In the genomic region with DNA sequence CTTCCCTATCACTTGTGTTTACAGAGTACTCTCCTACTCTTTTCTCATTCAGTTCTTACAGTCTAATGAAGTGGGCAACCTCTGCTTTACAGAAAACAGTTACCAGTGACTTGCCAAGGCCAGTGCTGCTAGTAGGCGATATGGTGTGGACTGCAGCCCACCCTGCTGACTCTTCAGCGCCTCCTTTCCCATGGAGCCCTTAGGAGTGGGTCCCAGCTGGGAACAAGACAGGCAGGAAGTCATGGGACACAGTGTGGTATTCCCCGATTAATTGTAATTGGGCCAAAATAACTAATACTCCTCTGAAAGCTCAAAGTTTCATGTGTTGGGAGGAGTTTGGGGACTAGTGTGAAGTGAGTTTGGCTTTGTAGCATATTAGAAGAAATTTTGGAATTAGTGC, we compare ENCODE assay signal across 10 cellular contexts.
DNase-seq lines count a peak whose midpoint lies in the region; ATAC-seq and TF ChIP-seq lines count a peak whose summit lies in the region.
"Had no signal": no experiment of that assay in that cellular context is flagged by ENCODE, and none has a peak within 500 bp of the region (broad histone marks: within the 10 kb centered on the region; RNA-seq: fewer than 3 reads in every experiment).

No MANE protein-coding gene starts in this region.

- WGBS in aorta, 2 donors, result 19 to 22% methylated on average over 3 of the region's 3 CpGs

- TF ChIP-seq CTCF in dorsolateral prefrontal cortex (IDR thresholded peaks at IDR 0.05 in 54 of 56, conservative IDR thresholded peaks at IDR 0.05 in 2 of 56; ENCODE audit: low read depth in 1 of 56, partially characterized antibody in 56 of 56), result peak in 4 of 56 donors; percentile 5 to 26 (median 18)

- H3K4me3 ChIP-seq in dorsolateral prefrontal cortex (no peak overlapping the region), aorta (ENCODE audit: low read length in 2 of 2) (no peak overlapping the region)
- no peak overlapping the region for H3K4me3 ChIP-seq in naive thymus-derived CD4-positive, alpha-beta T cell (ENCODE audit: low read length)

- H3K4me1 Mint-ChIP-seq in naive thymus-derived CD4-positive, alpha-beta T cell, result peaks cover 74 to 97% (median 95%) of the 10 kb centered on the region in 7 donors

- peaks cover 23 to 86% of the 10 kb centered on the region in 2 donors for H3K4me1 ChIP-seq in naive thymus-derived CD4-positive, alpha-beta T cell (ENCODE audit: control insufficient read depth in 2 of 2, insufficient read depth in 2 of 2, low read length in 2 of 2)
- peaks cover 12 to 23% of the 10 kb centered on the region in 2 donors for H3K4me1 ChIP-seq in aorta (ENCODE audit: control insufficient read depth in 1 of 2, insufficient read depth in 2 of 2, low read length in 2 of 2)

- CTCF ChIA-PET in naive thymus-derived CD4-positive, alpha-beta T cell (lab: Charles Lee), result interaction anchor here (1.4 to 2.2 kb wide), 3 partner anchors 12 to 45 kb away, joined by 5 to 6 read pairs (median 5); no protein-coding TSS in a partner anchor

- POLR2A ChIA-PET in naive thymus-derived CD4-positive, alpha-beta T cell (lab: Charles Lee), result interaction anchor here (0.8 to 13.0 kb wide), 7 partner anchors 14 to 488 kb away, joined by 3 to 154 read pairs (median 13); a partner anchor contains a TSS

- no peaks in the 10 kb centered on the region for H3K9me3 ChIP-seq in naive thymus-derived CD4-positive, alpha-beta T cell (ENCODE audit: control insufficient read depth in 2 of 3, low read length in 3 of 3)
- H3K9me3 ChIP-seq in aorta (ENCODE audit: control insufficient read depth, low read length), result no peaks in the 10 kb centered on the region

- peaks cover 0 to 3% (median 0%) of the 10 kb centered on the region in 11 donors for H3K9me3 Mint-ChIP-seq in naive thymus-derived CD4-positive, alpha-beta T cell

- H3K36me3 Mint-ChIP-seq in naive thymus-derived CD4-positive, alpha-beta T cell, result peaks cover 7 to 38% (median 23%) of the 10 kb centered on the region in 5 donors

- DNase-seq in Right ventricle myocardium inferior (ENCODE audit: missing footprints), result no peak
- DNase-seq in cardiac septum (ENCODE audit: low spot score), result no peak
- DNase-seq in dorsolateral prefrontal cortex, result no peak
- DNase-seq in naive thymus-derived CD4-positive, alpha-beta T cell, result no peak
- DNase-seq in aorta, result no peak
- DNase-seq in NOMO-1 (lab: John Stamatoyannopoulos, UW; ENCODE audit: unreplicated experiment in 2 of 2), result no peak
- no peak for DNase-seq in OCI-M1 (lab: John Stamatoyannopoulos, UW)
- DNase-seq in D341Med (ENCODE audit: low spot score), result no peak
- DNase-seq: activated CD8-positive, alpha-beta memory T cell treated with anti-CD3 and anti-CD28 coated beads, Interleukin-2, amount 50 U/mL, for 4 hours; NCI-H1417 treated with DMSO at 0.1 percent for 48 hours had no signal

- H3K27me3 ChIP-seq in dorsolateral prefrontal cortex (no peaks in the 10 kb centered on the region), aorta (ENCODE audit: control insufficient read depth in 1 of 2, insufficient read depth in 2 of 2, low read length in 1 of 2) (no peaks in the 10 kb centered on the region)
- H3K27me3 ChIP-seq in naive thymus-derived CD4-positive, alpha-beta T cell (ENCODE audit: control insufficient read depth in 2 of 2, insufficient read depth in 2 of 2, low read length in 2 of 2), result no peaks in the 10 kb centered on the region

- peak overlapping the region; percentile 74 to 98 (median 96) for H3K27ac Mint-ChIP-seq in naive thymus-derived CD4-positive, alpha-beta T cell

- H3K27me3 Mint-ChIP-seq in naive thymus-derived CD4-positive, alpha-beta T cell, result no peaks in the 10 kb centered on the region

- intact Hi-C loops in Right ventricle myocardium inferior (cut with DNase I) (loop anchor here (5.0 kb wide), 1 partner anchor 34 kb away; no protein-coding TSS in a partner anchor), cardiac septum (cut with DNase I) (no loop called here), dorsolateral prefrontal cortex (cut with DNase I) (no loop called here), aorta (cut with DNase I) (no loop called here)
- intact Hi-C loops in naive thymus-derived CD4-positive, alpha-beta T cell (cut with micrococcal nuclease), result loop anchor here in 1 of 2 donors (1.0 kb wide), 1 partner anchor 14 kb away; no protein-coding TSS in a partner anchor

- ATAC-seq in Right ventricle myocardium inferior (peak; percentile 30), aorta (ENCODE audit: low FRiP score) (peak; percentile 54)
- ATAC-seq in naive thymus-derived CD4-positive, alpha-beta T cell, result no peak

- H3K27ac ChIP-seq in dorsolateral prefrontal cortex, result peak overlapping the region in 50 of 59 donors; percentile 1 to 79 (median 54)
- peak overlapping the region; percentile 74 for H3K27ac ChIP-seq in naive thymus-derived CD4-positive, alpha-beta T cell (ENCODE audit: low read depth, low read length)
- H3K27ac ChIP-seq in aorta (ENCODE audit: low read depth in 1 of 2, low read length in 2 of 2), result peak overlapping the region; percentile 51 to 63

- H3K4me3 Mint-ChIP-seq in naive thymus-derived CD4-positive, alpha-beta T cell, result peak overlapping the region in 9 of 10 donors; percentile 54 to 93 (median 67)

- H3K36me3 ChIP-seq in naive thymus-derived CD4-positive, alpha-beta T cell (ENCODE audit: control insufficient read depth in 2 of 3, insufficient read depth in 3 of 3, low read length in 3 of 3), result peaks cover 0 to 12% (median 0%) of the 10 kb centered on the region in 3 experiments
- no peaks in the 10 kb centered on the region for H3K36me3 ChIP-seq in aorta (ENCODE audit: control insufficient read depth in 1 of 2, insufficient read depth in 2 of 2, low read length in 1 of 2)
